Comparison of ENCODE assay signal across 30 cellular contexts in the genomic region with DNA sequence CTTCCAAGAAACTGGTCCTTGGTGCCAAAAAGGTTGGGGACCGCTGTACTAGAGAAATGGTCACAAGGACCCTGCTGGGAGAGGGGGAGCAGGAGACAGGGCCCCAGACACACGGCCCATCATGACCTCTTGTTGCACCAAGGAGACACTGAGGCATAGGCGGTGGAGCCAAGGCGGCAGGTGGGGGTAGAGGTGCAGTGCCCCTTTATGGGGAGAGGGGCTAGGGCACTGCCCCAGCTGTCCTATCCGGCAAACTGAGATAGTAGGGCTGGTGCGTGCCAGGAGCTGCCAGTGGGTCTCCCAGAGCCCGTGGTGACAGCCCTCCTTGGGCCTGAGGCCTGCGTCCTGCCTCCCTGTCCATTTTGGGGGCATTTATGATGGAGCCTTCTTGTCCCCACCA. TPM values are rescaled to one million over a fixed set of nuclear protein-coding genes. Genes with fewer than 3 reads are reported as not detected.
"Had no signal": no experiment of that assay in that cellular context is flagged by ENCODE, and none has a peak within 500 bp of the region (broad histone marks: within the 10 kb centered on the region; RNA-seq: fewer than 3 reads in every experiment).

No MANE protein-coding gene starts in this region.

- H3K4me3 ChIP-seq: colonic mucosa, gastrocnemius medialis, lung, mucosa of descending colon, sigmoid colon, upper lobe of left lung had no signal

- ATAC-seq: activated CD4-positive, alpha-beta T cell treated with anti-CD3 and anti-CD28 coated beads for 36 hours; activated CD8-positive, alpha-beta memory T cell treated with anti-CD3 and anti-CD28 coated beads, Interleukin-2, amount 10 ng/mL, durations not matched to agents 7 days and 5 days; activated CD8-positive, alpha-beta T cell treated with anti-CD3 and anti-CD28 coated beads, Interleukin-2, amount 10 ng/mL, durations not matched to agents 7 days and 5 days; gastrocnemius medialis; mucosa of descending colon; natural killer cell treated with Interleukin-12 subunit alpha and Interleukin-12 subunit beta and Interleukin-15 and Interleukin-18, amount 100 ng/mL, for 72 hours; stimulated activated memory B cell treated with anti-CD40 and anti-IgM and Interleukin-4, amounts not matched to agents 10 μg/mL and 1 μg/mL and 100 μg/mL, for 72 hours; stimulated activated naive CD8-positive, alpha-beta T cell treated with anti-CD3 and anti-CD28 coated beads, Interleukin-15, amount 100 ng/mL, for 72 hours had no signal

- H3K27me3 ChIP-seq: colonic mucosa, gastrocnemius medialis, sigmoid colon, upper lobe of left lung had no signal

- DNase-seq: activated CD4-positive, alpha-beta T cell treated with anti-CD3 and anti-CD28 coated beads for 36 hours; activated CD4-positive, CD25-positive, alpha-beta regulatory T cell; activated CD8-positive, alpha-beta memory T cell treated with anti-CD3 and anti-CD28 coated beads, Interleukin-2, amount 10 ng/mL, durations not matched to agents 7 days and 5 days; activated CD8-positive, alpha-beta T cell treated with anti-CD3 and anti-CD28 coated beads, Interleukin-2, amount 10 ng/mL, durations not matched to agents 7 days and 5 days; activated effector memory CD4-positive, alpha-beta T cell treated with anti-CD3 and anti-CD28 coated beads, Interleukin-2, amount 50 U/mL, for 16 hours; activated naive CD4-positive, alpha-beta T cell treated with anti-CD3 and anti-CD28 coated beads, Interleukin-2, amount 10 ng/mL, durations not matched to agents 7 days and 5 days; activated naive CD8-positive, alpha-beta T cell treated with anti-CD3 and anti-CD28 coated beads, Interleukin-2, amount 10 ng/mL, durations not matched to agents 7 days and 5 days; colonic mucosa; effector memory CD4-positive, alpha-beta T cell; erythroblast; gastrocnemius medialis; glutamatergic neuron; hippocampal formation; mucosa of descending colon; sigmoid colon; small intestine; stimulated activated CD4-positive, alpha-beta T cell treated with anti-CD3 and anti-CD28 coated beads, Interleukin-1b, Interleukin-23, amount 100 ng/mL, for 48 hours; stimulated activated CD4-positive, alpha-beta T cell treated with anti-CD3 and anti-CD28 coated beads, Interleukin-4, amount 100 ng/mL, for 4 hours; stimulated activated CD8-positive, alpha-beta memory T cell treated with anti-CD3 and anti-CD28 coated beads, Interleukin-4, amount 100 ng/mL, for 48 hours; stimulated activated naive CD8-positive, alpha-beta T cell treated with anti-CD3 and anti-CD28 coated beads, Interleukin-15, amount 100 ng/mL, for 72 hours; substantia nigra; T-helper 1 cell; upper lobe of left lung had no signal

- H3K9me3 ChIP-seq: colonic mucosa, gastrocnemius medialis, mucosa of descending colon, sigmoid colon, upper lobe of left lung had no signal

- H3K4me1 ChIP-seq: colonic mucosa, sigmoid colon had no signal

- H3K27ac ChIP-seq: colonic mucosa, gastrocnemius medialis, sigmoid colon had no signal

- H3K36me3 ChIP-seq: colonic mucosa, gastrocnemius medialis, sigmoid colon, upper lobe of left lung had no signal

RNA-seq across cellular contexts. Expression of a gene that starts 20.3 kb away (rescaled TPM):
- total RNA-seq: activated CD4-positive, alpha-beta T cell treated with anti-CD3 and anti-CD28 coated beads for 36 hours; activated CD8-positive, alpha-beta memory T cell treated with anti-CD3 and anti-CD28 coated beads, Interleukin-2, amount 10 ng/mL, durations not matched to agents 7 days and 5 days; activated CD8-positive, alpha-beta T cell treated with anti-CD3 and anti-CD28 coated beads, Interleukin-2, amount 10 ng/mL, durations not matched to agents 7 days and 5 days; activated naive CD8-positive, alpha-beta T cell treated with anti-CD3 and anti-CD28 coated beads, Interleukin-2, amount 10 ng/mL, durations not matched to agents 7 days and 5 days; activated T-helper 1 cell treated with anti-CD3 and anti-CD28 coated beads, Interleukin-12 subunit alpha, Interleukin-12 subunit beta, Interleukin-2, Interleukin-4 antibody, amounts not matched to agents 30 ng/mL and 10 ng/mL and 1 ng/mL, durations not matched to agents 14 hours and 24 hours and 36 hours; dermis microvascular lymphatic vessel endothelial cell; mesenteric fat pad; natural killer cell treated with Interleukin-12 subunit alpha and Interleukin-12 subunit beta and Interleukin-15 and Interleukin-18, amount 100 ng/mL, for 72 hours; osteoblast had no signal

RNA-seq across cellular contexts. Expression of a gene that starts 41.9 kb away (rescaled TPM):
- total RNA-seq: activated CD4-positive, alpha-beta T cell treated with anti-CD3 and anti-CD28 coated beads for 36 hours; activated CD8-positive, alpha-beta memory T cell treated with anti-CD3 and anti-CD28 coated beads, Interleukin-2, amount 10 ng/mL, durations not matched to agents 7 days and 5 days; activated CD8-positive, alpha-beta T cell treated with anti-CD3 and anti-CD28 coated beads, Interleukin-2, amount 10 ng/mL, durations not matched to agents 7 days and 5 days; activated naive CD8-positive, alpha-beta T cell treated with anti-CD3 and anti-CD28 coated beads, Interleukin-2, amount 10 ng/mL, durations not matched to agents 7 days and 5 days; activated T-helper 1 cell treated with anti-CD3 and anti-CD28 coated beads, Interleukin-12 subunit alpha, Interleukin-12 subunit beta, Interleukin-2, Interleukin-4 antibody, amounts not matched to agents 30 ng/mL and 10 ng/mL and 1 ng/mL, durations not matched to agents 14 hours and 24 hours and 36 hours; dermis microvascular lymphatic vessel endothelial cell; natural killer cell treated with Interleukin-12 subunit alpha and Interleukin-12 subunit beta and Interleukin-15 and Interleukin-18, amount 100 ng/mL, for 72 hours; osteoblast; sigmoid colon had no signal
